In genomic region chr1:23567629-23567995, GRCh38 we compare ENCODE assay signal across 10 cellular contexts. TPM values are rescaled to one million over a fixed set of nuclear protein-coding genes. Genes with fewer than 3 reads are reported as not detected.
A peak's percentile ranks its signal among the peaks of the same experiment; 100 is the strongest.
DNase-seq lines count a peak whose midpoint lies in the region; ATAC-seq, FAIRE-seq and TF ChIP-seq lines count a peak whose summit lies in the region.
"Had no signal": no experiment of that assay in that cellular context is flagged by ENCODE, and none has a peak within 500 bp of the region (broad histone marks: within the 10 kb centered on the region; RNA-seq: fewer than 3 reads in every experiment).

No MANE protein-coding gene starts in this region.

- H2AFZ ChIP-seq in mammary epithelial cell (ENCODE audit: low read depth, low read length), result peak overlapping the region; percentile 86
- H2AFZ ChIP-seq in HepG2 (ENCODE audit: low read length), result no peak overlapping the region

- POLR2A ChIA-PET in HepG2 (lab: Yijun Ruan, JAX), result interaction anchor here (1.8 to 4.2 kb wide), 3 partner anchors 9 to 24 kb away, joined by 6 to 22 read pairs (median 7); partner anchors contain the start of gene ID3

- H3K27ac ChIP-seq in mammary epithelial cell (ENCODE audit: insufficient read depth, low read depth, low read length) (no peak overlapping the region), HepG2 (ENCODE audit: extremely low read length, insufficient read depth, low read length) (no peak overlapping the region), suprapubic skin (peak overlapping the region; percentile 79)
- H3K27ac ChIP-seq: neutrophil had no signal

- intact Hi-C loops in mammary epithelial cell (cut with micrococcal nuclease) (no loop called here), HepG2 (cut with micrococcal nuclease; ENCODE audit: unreplicated experiment) (no loop called here)

- H3K4me1 ChIP-seq in mammary epithelial cell (ENCODE audit: insufficient read depth, low read length), result no peaks in the 10 kb centered on the region
- H3K4me1 ChIP-seq in HepG2 (ENCODE audit: insufficient read depth, low read length), result peaks cover 77% of the 10 kb centered on the region
- peaks cover 40% of the 10 kb centered on the region for H3K4me1 ChIP-seq in suprapubic skin

- in situ Hi-C loops in mammary epithelial cell (cut with MboI; ENCODE audit: low sequenced_read_pairs in 2 of 2) (no loop called here), HepG2 (cut with HindIII; ENCODE audit: extremely low pct_ligation_motif_present, low pct_unique_long_range_greater_than_20kb) (no loop called here)

- H3K9me3 ChIP-seq in mammary epithelial cell (replicated peaks; ENCODE audit: insufficient read depth, low read length), result no peaks in the 10 kb centered on the region
- H3K9me3 ChIP-seq in HepG2 (ENCODE audit: low read length), result no peaks in the 10 kb centered on the region
- no peaks in the 10 kb centered on the region for H3K9me3 ChIP-seq in suprapubic skin
- H3K9me3 ChIP-seq: neutrophil had no signal

- dilution Hi-C loops in mammary epithelial cell (cut with HindIII; ENCODE audit: low sequenced_read_pairs), result no loop called here

- H3K36me3 ChIP-seq in mammary epithelial cell (ENCODE audit: insufficient read depth, low read length) (no peaks in the 10 kb centered on the region), HepG2 (replicated peaks in 1 of 2; ENCODE audit: control insufficient read depth in 1 of 2, insufficient read depth in 2 of 2, low read length in 2 of 2) (no peaks in the 10 kb centered on the region), suprapubic skin (no peaks in the 10 kb centered on the region)
- H3K36me3 ChIP-seq: neutrophil had no signal

- no TSS peak for BruUV-seq in mammary epithelial cell (replicated peaks; lab: Mats Ljungman, UMichigan)
- BruUV-seq in HepG2 (replicated peaks; lab: Mats Ljungman, UMichigan), result no TSS peak

- TF ChIP-seq POLR2A in HepG2 (IDR thresholded peaks at IDR 0.05; ENCODE audit: insufficient read depth in 1 of 2, low read depth in 2 of 2, low read length in 2 of 2) (no peak), suprapubic skin (IDR thresholded peaks at IDR 0.05) (no peak)

- CTCF ChIA-PET in mammary epithelial cell (lab: Charles Lee; ENCODE audit: low non-redundant PET), result no interaction called here
- CTCF ChIA-PET in HepG2 (lab: Yijun Ruan, JAX; ENCODE audit: low intra/inter-chr PET ratio, low total read pairs), result no interaction called here

- TF ChIP-seq CTCF in mammary epithelial cell (conservative IDR thresholded peaks at IDR 0.05 in 1 of 2, IDR thresholded peaks at IDR 0.05 in 1 of 2; ENCODE audit: extremely low read depth in 1 of 2, insufficient read depth in 1 of 2, low read depth in 1 of 2, low read length in 2 of 2) (no peak), HepG2 (CRISPR knock-in tag; IDR thresholded peaks at IDR 0.05) (no peak), suprapubic skin (IDR thresholded peaks at IDR 0.05) (no peak)

- peak overlapping the region; percentile 79 for H3K4me2 ChIP-seq in mammary epithelial cell (ENCODE audit: insufficient read depth, low read depth, low read length)
- H3K4me2 ChIP-seq in HepG2 (ENCODE audit: low read depth, low read length), result peak overlapping the region; percentile 65

- TF ChIP-seq EP300 in HepG2 (IDR thresholded peaks at IDR 0.05; ENCODE audit: low read depth in 2 of 2, low read length in 2 of 2) (no peak), HepG2 (CRISPR knock-in tag; IDR thresholded peaks at IDR 0.05; ENCODE audit: borderline replicate concordance) (no peak), suprapubic skin (IDR thresholded peaks at IDR 0.05) (no peak)

- peak; percentile 48 for DNase-seq in NCI-H748 (lab: John Stamatoyannopoulos, UW; ENCODE audit: unreplicated experiment)
- no peak for DNase-seq in NCI-H748 treated with DMSO at 0.1 percent for 48 hours (lab: John Stamatoyannopoulos, UW)
- DNase-seq in mammary epithelial cell, result no peak
- no peak for DNase-seq in HepG2 (ENCODE audit: low spot score)
- no peak for DNase-seq in suprapubic skin (ENCODE audit: low spot score in 2 of 2)
- no peak for DNase-seq in activated CD4-positive, alpha-beta T cell treated with anti-CD3 and anti-CD28 coated beads, Interleukin-2, amount 50 U/mL, for 48 hours
- no peak for DNase-seq in NK-92 (lab: John Stamatoyannopoulos, UW; ENCODE audit: unreplicated experiment)
- DNase-seq: NCI-H1694 treated with DMSO at 0.1 percent for 48 hours had no signal

- no peaks in the 10 kb centered on the region for H4K20me1 ChIP-seq in mammary epithelial cell (ENCODE audit: insufficient read depth, low read length)
- H4K20me1 ChIP-seq in HepG2 (ENCODE audit: insufficient read depth, low read length), result no peaks in the 10 kb centered on the region

- H3K27me3 ChIP-seq in mammary epithelial cell (ENCODE audit: insufficient read depth, low read length) (no peaks in the 10 kb centered on the region), HepG2 (ENCODE audit: control insufficient read depth in 1 of 2, insufficient read depth in 2 of 2, low read length in 2 of 2) (no peaks in the 10 kb centered on the region; a peak in 1 of 5 replicates), suprapubic skin (no peaks in the 10 kb centered on the region)

- ATAC-seq in HepG2, result no peak; the same call in 2 of the 3 replicates
- ATAC-seq in HG02623 (IDR thresholded peaks at IDR 0.05; ENCODE audit: unreplicated experiment), result no peak

- TF ChIP-seq RAD21 in HepG2 (CRISPR knock-in tag; IDR thresholded peaks at IDR 0.05), result no peak

- FAIRE-seq in HepG2 (lab: Jason Lieb, UNC), result no peak

- H3K9ac ChIP-seq in mammary epithelial cell (ENCODE audit: insufficient read depth, low read length) (no peak overlapping the region), HepG2 (ENCODE audit: insufficient read depth, low read depth, low read length) (peak overlapping the region; percentile 32; the same call in 1 of the 2 replicates)

- WGBS in mammary epithelial cell (ENCODE audit: low coverage, missing lambda C conversion rate), result 79% methylated on average over 12 of the region's 15 CpGs
- WGBS in HepG2 (ENCODE audit: low lambda C conversion rate), result 79% methylated on average over 14 of the region's 15 CpGs
- WGBS in suprapubic skin, result 80% methylated on average over 11 of the region's 15 CpGs

- H3K4me3 ChIP-seq in mammary epithelial cell (replicated peaks in 1 of 3; ENCODE audit: insufficient read depth in 1 of 3, low read depth in 2 of 3, low read length in 3 of 3) (peak overlapping the region in 2 of 3 experiments; percentile 29 to 44), HepG2 (replicated peaks in 1 of 3; ENCODE audit: insufficient read depth in 1 of 3, low read depth in 2 of 3, low read length in 3 of 3) (peak overlapping the region in 2 of 3 experiments; percentile 63 to 74; a peak in 3 of 6 replicates), suprapubic skin (peak overlapping the region; percentile 63)

- H3K79me2 ChIP-seq in mammary epithelial cell (ENCODE audit: insufficient read depth, low read length) (no peaks in the 10 kb centered on the region), HepG2 (ENCODE audit: insufficient read depth, low read length) (no peaks in the 10 kb centered on the region)

RNA-seq across cellular contexts. Expression of gene ID3, which starts 8.3 kb away (rescaled TPM):
- total RNA-seq in mammary epithelial cell (10 to 100 TPM; 53.6 to 53.8 TPM), HepG2 (2016; rRNA removed; fragmentation: Illumina TruSeq; extraction: Trizol) (67.8 and 115 TPM in 2 replicates), suprapubic skin (100 to 1,000 TPM in 3 of 4 donors, 10 to 100 TPM in 1; 91.1 to 194 (median 149) TPM)
- polyA plus RNA-seq in mammary epithelial cell (31.7 TPM), HepG2 (2011; rRNA removed) (34.9 and 64.8 TPM in 2 replicates)
- polyA minus RNA-seq in mammary epithelial cell, result 22.4 TPM
- 119 and 126 TPM in 2 replicates for total RNA-seq in HepG2 (2016; cell fraction: cytosol; rRNA removed; fragmentation: Illumina TruSeq; extraction: Trizol; ENCODE audit: low read depth)
- 65.6 and 120 TPM in 2 replicates for total RNA-seq in HepG2 (2016; cell fraction: insoluble cytoplasmic fraction; rRNA removed; fragmentation: Illumina TruSeq; extraction: Trizol)
- total RNA-seq in HepG2 (2016; cell fraction: membrane; rRNA removed; fragmentation: Illumina TruSeq; extraction: Trizol), result 79.8 and 82.4 TPM in 2 replicates
- 82.3 and 85.6 TPM in 2 replicates for total RNA-seq in HepG2 (2016; cell fraction: nucleus; rRNA removed; fragmentation: Illumina TruSeq; extraction: Trizol)
- 40.3 and 106 TPM in 2 replicates for polyA plus RNA-seq in HepG2 (2011; cell fraction: cytosol; rRNA removed)
- polyA plus RNA-seq in HepG2 (2011; cell fraction: nucleus; rRNA removed), result 50.4 and 124 TPM in 2 replicates
- 19.1 and 19.4 TPM in 2 replicates for polyA plus RNA-seq in HepG2 (2012)
- polyA plus RNA-seq in HepG2 (2016; cell fraction: cytosol; fragmentation: Illumina TruSeq; extraction: Trizol; ENCODE audit: low read depth), result 19.4 and 20.9 TPM in 2 replicates
- polyA plus RNA-seq in HepG2 (2016; cell fraction: insoluble cytoplasmic fraction; fragmentation: Illumina TruSeq; extraction: Trizol; ENCODE audit: low read depth), result 67.3 and 67.6 TPM in 2 replicates
- 27.8 and 28.9 TPM in 2 replicates for polyA plus RNA-seq in HepG2 (2016; cell fraction: membrane; fragmentation: Illumina TruSeq; extraction: Trizol; ENCODE audit: low read depth)
- 106 and 110 TPM in 2 replicates for polyA plus RNA-seq in HepG2 (2016; cell fraction: nucleus; fragmentation: Illumina TruSeq; extraction: Trizol; ENCODE audit: insufficient read depth, low read depth)
- polyA minus RNA-seq in HepG2 (2011; rRNA and poly(A)+ RNA removed; ENCODE audit: low replicate concordance), result 66.2 and 315 TPM in 2 replicates
- polyA minus RNA-seq in HepG2 (2011; cell fraction: cytosol; rRNA and poly(A)+ RNA removed), result 18.4 and 43.5 TPM in 2 replicates
- polyA minus RNA-seq in HepG2 (2011; cell fraction: nucleus; rRNA and poly(A)+ RNA removed), result 53.5 and 115 TPM in 2 replicates

RNA-seq across cellular contexts. Expression of gene E2F2, which starts 36.6 kb away (rescaled TPM):
- total RNA-seq in mammary epithelial cell (1 to 10 TPM in 1 of 2 donors, under 1 TPM in 1; 0.17 to 2.2 TPM), HepG2 (2016; rRNA removed; fragmentation: Illumina TruSeq; extraction: Trizol) (5.7 and 6.6 TPM in 2 replicates), suprapubic skin (10 to 100 TPM in 2 of 4 donors, 1 to 10 TPM in 2; 4.5 to 12.9 (median 8.4) TPM)
- polyA plus RNA-seq in mammary epithelial cell (0.44 TPM), HepG2 (2011; rRNA removed) (0.50 and 0.65 TPM in 2 replicates)
- polyA minus RNA-seq in mammary epithelial cell, result 3.1 TPM
- total RNA-seq in HepG2 (2016; cell fraction: cytosol; rRNA removed; fragmentation: Illumina TruSeq; extraction: Trizol; ENCODE audit: low read depth), result 1.1 and 1.3 TPM in 2 replicates
- 4.9 and 6.0 TPM in 2 replicates for total RNA-seq in HepG2 (2016; cell fraction: insoluble cytoplasmic fraction; rRNA removed; fragmentation: Illumina TruSeq; extraction: Trizol)
- 2.6 TPM in 2 replicates for total RNA-seq in HepG2 (2016; cell fraction: membrane; rRNA removed; fragmentation: Illumina TruSeq; extraction: Trizol)
- total RNA-seq in HepG2 (2016; cell fraction: nucleus; rRNA removed; fragmentation: Illumina TruSeq; extraction: Trizol), result 5.1 and 7.1 TPM in 2 replicates
- 0.29 and 0.35 TPM in 2 replicates for polyA plus RNA-seq in HepG2 (2011; cell fraction: cytosol; rRNA removed)
- 1.9 TPM in 2 replicates for polyA plus RNA-seq in HepG2 (2011; cell fraction: nucleus; rRNA removed)
- 0.63 and 1.4 TPM in 2 replicates for polyA plus RNA-seq in HepG2 (2012)
- 0.24 and 0.26 TPM in 2 replicates for polyA plus RNA-seq in HepG2 (2016; cell fraction: cytosol; fragmentation: Illumina TruSeq; extraction: Trizol; ENCODE audit: low read depth)
- polyA plus RNA-seq in HepG2 (2016; cell fraction: insoluble cytoplasmic fraction; fragmentation: Illumina TruSeq; extraction: Trizol; ENCODE audit: low read depth), result 3.4 and 4.2 TPM in 2 replicates
- 0.62 and 0.69 TPM in 2 replicates for polyA plus RNA-seq in HepG2 (2016; cell fraction: membrane; fragmentation: Illumina TruSeq; extraction: Trizol; ENCODE audit: low read depth)
- polyA plus RNA-seq in HepG2 (2016; cell fraction: nucleus; fragmentation: Illumina TruSeq; extraction: Trizol; ENCODE audit: insufficient read depth, low read depth), result 12.8 and 14.2 TPM in 2 replicates
- 1.8 and 19.5 TPM in 2 replicates for polyA minus RNA-seq in HepG2 (2011; rRNA and poly(A)+ RNA removed; ENCODE audit: low replicate concordance)
- polyA minus RNA-seq in HepG2 (2011; cell fraction: cytosol; rRNA and poly(A)+ RNA removed), result 0.79 and 1.1 TPM in 2 replicates
- 0.87 and 1.3 TPM in 2 replicates for polyA minus RNA-seq in HepG2 (2011; cell fraction: nucleus; rRNA and poly(A)+ RNA removed)
